In genomic region chr7:2972531-2973161, GRCh38 we compare ENCODE assay signal across 15 cellular contexts.
DNase-seq lines count a peak whose midpoint lies in the region; ATAC-seq and TF ChIP-seq lines count a peak whose summit lies in the region.
"Had no signal": no experiment of that assay in that cellular context is flagged by ENCODE, and none has a peak within 500 bp of the region (broad histone marks: within the 10 kb centered on the region; RNA-seq: fewer than 3 reads in every experiment).

No MANE protein-coding gene starts in this region.

- H3K9me3 ChIP-seq in transverse colon = no peaks in the 10 kb centered on the region
- H3K9me3 ChIP-seq: neutrophil had no signal

- H3K27me3 Mint-ChIP-seq in T-helper 1 cell treated with Interleukin-12 subunit alpha and Interleukin-12 subunit beta and Interleukin-4 antibody, amounts not matched to agents 30 μg/mL and 1 μg/mL, for 36 hours (ENCODE audit: low read depth) = no peaks in the 10 kb centered on the region
- H3K27me3 Mint-ChIP-seq in activated B cell treated with CpG ODN at 0.5 μM for 24 hours (no peaks in the 10 kb centered on the region), osteocyte (ENCODE audit: unreplicated experiment) (peaks cover 7% of the 10 kb centered on the region)

- WGBS in transverse colon (ENCODE audit: low coverage in 1 of 2), 2 donors = 56 to 78% methylated on average over 2 to 12 of the region's 12 CpGs

- H3K4me1 ChIP-seq in transverse colon = no peaks in the 10 kb centered on the region

- DNase-seq in T-helper 1 cell = no peak
- no peak for DNase-seq in activated B cell treated with CpG ODN at 0.5 μM for 24 hours
- peak; percentile 42 for DNase-seq in osteocyte (ENCODE audit: extremely low spot score, unreplicated experiment)
- DNase-seq in 8988T = no peak
- DNase-seq in transverse colon = no peak
- DNase-seq: activated CD4-positive, alpha-beta T cell treated with anti-CD3 and anti-CD28 coated beads, Interleukin-2, amount 50 U/mL, for 1 hour; aorta; effector CD8-positive, alpha-beta T cell; NCI-H748 treated with DMSO at 0.1 percent for 48 hours; SIG-M5 had no signal

- no peak for TF ChIP-seq POLR2A in transverse colon (IDR thresholded peaks at IDR 0.05)

- H3K27ac Mint-ChIP-seq in T-helper 1 cell treated with Interleukin-12 subunit alpha and Interleukin-12 subunit beta and Interleukin-4 antibody, amounts not matched to agents 30 μg/mL and 1 μg/mL, for 36 hours = peak overlapping the region; percentile 27
- peak overlapping the region; percentile 79 for H3K27ac Mint-ChIP-seq in activated B cell treated with CpG ODN at 0.5 μM for 24 hours
- no peak overlapping the region for H3K27ac Mint-ChIP-seq in osteocyte (ENCODE audit: unreplicated experiment)

- no peak overlapping the region for H3K27ac ChIP-seq in transverse colon
- H3K27ac ChIP-seq: 22Rv1, neutrophil had no signal

- H3K36me3 Mint-ChIP-seq in T-helper 1 cell treated with Interleukin-12 subunit alpha and Interleukin-12 subunit beta and Interleukin-4 antibody, amounts not matched to agents 30 μg/mL and 1 μg/mL, for 36 hours (ENCODE audit: low read depth) = peaks cover 23% of the 10 kb centered on the region
- peaks cover 31% of the 10 kb centered on the region for H3K36me3 Mint-ChIP-seq in activated B cell treated with CpG ODN at 0.5 μM for 24 hours (ENCODE audit: low read depth)
- no peaks in the 10 kb centered on the region for H3K36me3 Mint-ChIP-seq in osteocyte (ENCODE audit: unreplicated experiment)

- TF ChIP-seq EP300 in transverse colon (IDR thresholded peaks at IDR 0.05; ENCODE audit: low read depth) = no peak

- CTCF ChIA-PET in activated B cell treated with CpG ODN at 0.5 μM for 24 hours (lab: Charles Lee) = interaction anchor here (1.1 kb wide), 1 partner anchor 118 kb away, joined by 3 read pairs; no protein-coding TSS in a partner anchor

- H3K9me3 Mint-ChIP-seq in T-helper 1 cell treated with Interleukin-12 subunit alpha and Interleukin-12 subunit beta and Interleukin-4 antibody, amounts not matched to agents 30 μg/mL and 1 μg/mL, for 36 hours = no peaks in the 10 kb centered on the region
- H3K9me3 Mint-ChIP-seq in activated B cell treated with CpG ODN at 0.5 μM for 24 hours (no peaks in the 10 kb centered on the region), osteocyte (ENCODE audit: unreplicated experiment) (no peaks in the 10 kb centered on the region)

- TF ChIP-seq CTCF in activated B cell treated with CpG ODN at 0.5 μM for 24 hours (IDR thresholded peaks at IDR 0.05) (no peak), osteocyte (IDR thresholded peaks at IDR 0.05) (no peak), transverse colon (IDR thresholded peaks at IDR 0.05) (no peak)

- intact Hi-C loops in activated B cell treated with CpG ODN at 0.5 μM for 24 hours (cut with micrococcal nuclease) (no loop called here), transverse colon (cut with DNase I; ENCODE audit: low total_unique reads) (no loop called here)

- no peaks in the 10 kb centered on the region for H3K36me3 ChIP-seq in transverse colon
- H3K36me3 ChIP-seq: neutrophil had no signal

- H3K4me3 Mint-ChIP-seq in T-helper 1 cell treated with Interleukin-12 subunit alpha and Interleukin-12 subunit beta and Interleukin-4 antibody, amounts not matched to agents 30 μg/mL and 1 μg/mL, for 36 hours = peak overlapping the region; percentile 21
- H3K4me3 Mint-ChIP-seq in activated B cell treated with CpG ODN at 0.5 μM for 24 hours (peak overlapping the region; percentile 64), osteocyte (ENCODE audit: unreplicated experiment) (no peak overlapping the region)

- ATAC-seq in GM21447 (IDR thresholded peaks at IDR 0.05; ENCODE audit: unreplicated experiment) (peak; percentile 27), activated B cell treated with CpG ODN at 0.5 μM for 24 hours (ENCODE audit: low read depth) (no peak), HG03521 (IDR thresholded peaks at IDR 0.05; ENCODE audit: unreplicated experiment) (no peak)

- H3K4me3 ChIP-seq in transverse colon = no peak overlapping the region

- in situ Hi-C loops in transverse colon (cut with MboI; ENCODE audit: low pct_ligation_motif_present in 1 of 4, low pct_unique_long_range_greater_than_20kb in 1 of 4, low sequenced_read_pairs in 3 of 4) = no loop called here

- POLR2A ChIA-PET in activated B cell treated with CpG ODN at 0.5 μM for 24 hours (lab: Charles Lee) = interaction anchor here (1.3 kb wide), 1 partner anchor 7 kb away, joined by 5 read pairs; no protein-coding TSS in a partner anchor

- H3K4me1 Mint-ChIP-seq in T-helper 1 cell treated with Interleukin-12 subunit alpha and Interleukin-12 subunit beta and Interleukin-4 antibody, amounts not matched to agents 30 μg/mL and 1 μg/mL, for 36 hours (ENCODE audit: low read depth) = peaks cover 25% of the 10 kb centered on the region
- peaks cover 48% of the 10 kb centered on the region for H3K4me1 Mint-ChIP-seq in activated B cell treated with CpG ODN at 0.5 μM for 24 hours
- no peaks in the 10 kb centered on the region for H3K4me1 Mint-ChIP-seq in osteocyte (ENCODE audit: unreplicated experiment)

- H3K27me3 ChIP-seq in transverse colon = no peaks in the 10 kb centered on the region
